In genomic region chr1:147241955-147242448, GRCh38 we compare ENCODE assay signal across 8 cellular contexts. TPM values are rescaled to one million over a fixed set of nuclear protein-coding genes. Genes with fewer than 3 reads are reported as not detected.
DNase-seq lines count a peak whose midpoint lies in the region; ATAC-seq, FAIRE-seq and TF ChIP-seq lines count a peak whose summit lies in the region.

No MANE protein-coding gene starts in this region.

- H3K4me3 Mint-ChIP-seq in nephron progenitor cell = peak overlapping the region; percentile 78

- H3K27ac ChIP-seq in C4-2B (peak overlapping the region; percentile 93), ectodermal cell (ENCODE audit: insufficient read depth, low read depth, low read length, poor library complexity, severe bottlenecking) (no peak overlapping the region)

- peaks cover 18% of the 10 kb centered on the region for H3K36me3 Mint-ChIP-seq in nephron progenitor cell (ENCODE audit: low read depth)

- no peak for FAIRE-seq in urothelium cell line (lab: Jason Lieb, UNC)

- H3K9me3 ChIP-seq in ectodermal cell (ENCODE audit: control insufficient read depth, low read length) = no peaks in the 10 kb centered on the region

- TF ChIP-seq POLR2A in NB4 (IDR thresholded peaks at IDR 0.05; ENCODE audit: extremely low read depth, insufficient read length) = no peak

- H3K4me1 Mint-ChIP-seq in nephron progenitor cell = peaks cover 58% of the 10 kb centered on the region

- H3K27me3 Mint-ChIP-seq in nephron progenitor cell (ENCODE audit: low read depth, poor library complexity) = peaks cover 2% of the 10 kb centered on the region

- WGBS in ectodermal cell, 2 experiments = 64 to 69% methylated on average over 9 of the region's 9 CpGs

- DNase-seq in NB4 (ENCODE audit: low read depth) (no peak), nephron progenitor cell (no peak), UCSD-AML1 (lab: John Stamatoyannopoulos, UW; ENCODE audit: unreplicated experiment) (no peak), urothelium cell line (ENCODE audit: low spot score) (no peak), DMS 273 (lab: John Stamatoyannopoulos, UW; ENCODE audit: unreplicated experiment) (no peak)

- peaks cover 7% of the 10 kb centered on the region for H3K27me3 ChIP-seq in ectodermal cell (ENCODE audit: control insufficient read depth, insufficient read depth, low read length, poor library complexity, severe bottlenecking)

- TF ChIP-seq CTCF in C4-2B (conservative IDR thresholded peaks at IDR 0.05) (no peak), NB4 (IDR thresholded peaks at IDR 0.05; ENCODE audit: low read depth, low read length) (no peak), nephron progenitor cell (IDR thresholded peaks at IDR 0.05) (no peak)

- peak overlapping the region; percentile 59 for H3K4me3 ChIP-seq in NB4 (ENCODE audit: low read depth, low read length)
- H3K4me3 ChIP-seq in ectodermal cell (ENCODE audit: insufficient read depth, low read depth, low read length) = peak overlapping the region; percentile 97

- H3K27ac Mint-ChIP-seq in nephron progenitor cell = no peak overlapping the region

- peaks cover 13% of the 10 kb centered on the region for H3K9me3 Mint-ChIP-seq in nephron progenitor cell

- ATAC-seq in GM19467 (IDR thresholded peaks at IDR 0.05; ENCODE audit: unreplicated experiment) = no peak

- no peaks in the 10 kb centered on the region for H3K36me3 ChIP-seq in ectodermal cell (ENCODE audit: control insufficient read depth, insufficient read depth, low read length)

- H3K4me1 ChIP-seq in ectodermal cell (ENCODE audit: control insufficient read depth, insufficient read depth, low read length) = peaks cover under 1% of the 10 kb centered on the region

RNA-seq across cellular contexts. Expression of gene CHD1L, which starts 0.5 kb away (rescaled TPM):
- 91.4 TPM for polyA plus RNA-seq in ectodermal cell (2013, experiment 1 of 4)
- polyA plus RNA-seq in ectodermal cell (2013, experiment 2 of 4) = 95.6 TPM
- polyA plus RNA-seq in ectodermal cell (2013, experiment 3 of 4) = 61.1 TPM
- 61.6 TPM for polyA plus RNA-seq in ectodermal cell (2013, experiment 4 of 4)

RNA-seq across cellular contexts. Expression of gene FMO5, which starts 16.9 kb away (rescaled TPM):
- 1.3 TPM for polyA plus RNA-seq in ectodermal cell (2013, experiment 1 of 4)
- 1.3 TPM for polyA plus RNA-seq in ectodermal cell (2013, experiment 2 of 4)
- polyA plus RNA-seq in ectodermal cell (2013, experiment 3 of 4) = 0.91 TPM
- 1.0 TPM for polyA plus RNA-seq in ectodermal cell (2013, experiment 4 of 4)
